In genomic region chr12:65663097-65663496, GRCh38 we compare ENCODE assay signal across 19 cellular contexts.
DNase-seq lines count a peak whose midpoint lies in the region; ATAC-seq, FAIRE-seq and TF ChIP-seq lines count a peak whose summit lies in the region.
"Had no signal": no experiment of that assay in that cellular context is flagged by ENCODE, and none has a peak within 500 bp of the region (broad histone marks: within the 10 kb centered on the region; RNA-seq: fewer than 3 reads in every experiment).

No MANE protein-coding gene starts in this region.

- H3K4me1 ChIP-seq in RWPE2 (ENCODE audit: insufficient read depth, poor library complexity, severe bottlenecking) (peaks cover 4% of the 10 kb centered on the region), astrocyte (ENCODE audit: insufficient read depth, low read length) (peaks cover 21% of the 10 kb centered on the region), mesenchymal stem cell (ENCODE audit: control insufficient read depth, insufficient read depth, low read depth, low read length) (no peaks in the 10 kb centered on the region), BE2C (no peaks in the 10 kb centered on the region)
- H3K4me1 ChIP-seq: Caco-2, HAP-1 had no signal

- no peak overlapping the region for H3K4me3 Mint-ChIP-seq in HFFc6
- H3K4me3 Mint-ChIP-seq in astrocyte (ENCODE audit: unreplicated experiment), result no peak overlapping the region
- H3K4me3 Mint-ChIP-seq: B cell; CD4-positive, CD25-positive, alpha-beta regulatory T cell had no signal

- no peak overlapping the region for H3K4ac ChIP-seq in mesenchymal stem cell (ENCODE audit: low read depth in 1 of 2, low read length in 2 of 2)

- H3K4me3 ChIP-seq in RWPE2 (ENCODE audit: severe bottlenecking) (no peak overlapping the region), astrocyte (ENCODE audit: insufficient read depth, low read depth, low read length) (no peak overlapping the region), mesenchymal stem cell (ENCODE audit: insufficient read depth in 1 of 2, low read depth in 1 of 2, low read length in 2 of 2) (no peak overlapping the region), BE2C (ENCODE audit: low read depth, low read length) (no peak overlapping the region)
- H3K4me3 ChIP-seq: HAP-1 had no signal

- no peaks in the 10 kb centered on the region for H3K79me2 ChIP-seq in astrocyte (ENCODE audit: insufficient read depth, low read length)

- H2BK12ac ChIP-seq in mesenchymal stem cell (ENCODE audit: low read length in 2 of 2), result no peak overlapping the region

- H3K27ac ChIP-seq in RWPE2 (ENCODE audit: poor library complexity, severe bottlenecking) (peak overlapping the region; percentile 8), astrocyte (ENCODE audit: low read depth, low read length) (peak overlapping the region; percentile 52), mesenchymal stem cell (ENCODE audit: low read length, poor library complexity, severe bottlenecking) (no peak overlapping the region)
- H3K27ac ChIP-seq: HL-60 had no signal

- peaks cover 15% of the 10 kb centered on the region for H3K9me3 Mint-ChIP-seq in HFFc6
- peaks cover 15% of the 10 kb centered on the region for H3K9me3 Mint-ChIP-seq in astrocyte (ENCODE audit: unreplicated experiment)

- H2BK120ac ChIP-seq in mesenchymal stem cell (ENCODE audit: low read depth, low read length), result no peak overlapping the region

- H3K36me3 ChIP-seq in RWPE2 (ENCODE audit: low read depth), result no peaks in the 10 kb centered on the region
- H3K36me3 ChIP-seq in astrocyte (ENCODE audit: insufficient read depth, low read length), result no peaks in the 10 kb centered on the region
- no peaks in the 10 kb centered on the region for H3K36me3 ChIP-seq in mesenchymal stem cell (ENCODE audit: control insufficient read depth in 1 of 2, insufficient read depth in 2 of 2, low read depth in 1 of 2, low read length in 2 of 2)
- H3K36me3 ChIP-seq in BE2C, result no peaks in the 10 kb centered on the region
- H3K36me3 ChIP-seq: HAP-1 had no signal

- no peak overlapping the region for H2AFZ ChIP-seq in astrocyte (ENCODE audit: low read depth, low read length)
- no peak overlapping the region for H2AFZ ChIP-seq in mesenchymal stem cell (ENCODE audit: low read depth, low read length)

- H4K20me1 ChIP-seq in astrocyte (ENCODE audit: insufficient read depth, low read length), result no peaks in the 10 kb centered on the region

- no peak overlapping the region for H4K8ac ChIP-seq in mesenchymal stem cell (ENCODE audit: low read length)

- H3K4me2 ChIP-seq in astrocyte (ENCODE audit: low read length) (no peak overlapping the region), mesenchymal stem cell (ENCODE audit: low read length, poor library complexity, severe bottlenecking) (no peak overlapping the region)

- H3K9me3 ChIP-seq in RWPE2 (ENCODE audit: severe bottlenecking) (no peaks in the 10 kb centered on the region), astrocyte (ENCODE audit: insufficient read depth, low read depth, low read length) (peaks cover 5% of the 10 kb centered on the region), mesenchymal stem cell (ENCODE audit: control insufficient read depth, low read length) (peaks cover 4% of the 10 kb centered on the region), BE2C (no peaks in the 10 kb centered on the region)
- H3K9me3 ChIP-seq: Caco-2, HAP-1 had no signal

- H3K27me3 Mint-ChIP-seq in HFFc6 (ENCODE audit: insufficient read depth) (no peaks in the 10 kb centered on the region; the same call in 1 of the 2 replicates), astrocyte (ENCODE audit: low read depth, unreplicated experiment) (no peaks in the 10 kb centered on the region)

- no peak overlapping the region for H4K91ac ChIP-seq in mesenchymal stem cell (ENCODE audit: low read length)

- no peak for DNase-seq in HFFc6
- DNase-seq in RWPE2 (ENCODE audit: low spot score), result no peak
- DNase-seq in astrocyte (ENCODE audit: low read depth), result no peak
- no peak for DNase-seq in mesenchymal stem cell
- no peak for DNase-seq in central memory CD4-positive, alpha-beta T cell
- DNase-seq in stimulated activated CD4-positive, alpha-beta T cell treated with anti-CD3 and anti-CD28 coated beads, Interleukin-4, amount 100 ng/mL, for 24 hours, result no peak
- no peak for DNase-seq in BE2C
- no peak for DNase-seq in activated gamma-delta T cell (lab: John Stamatoyannopoulos, UW)
- DNase-seq: C1 segment of cervical spinal cord; Caco-2; CD4-positive, CD25-positive, alpha-beta regulatory T cell; GDM1; KBM-7 had no signal

- H3K27me3 ChIP-seq in RWPE2 (ENCODE audit: insufficient read depth, poor library complexity, severe bottlenecking) (no peaks in the 10 kb centered on the region), astrocyte (ENCODE audit: insufficient read depth, low read length) (no peaks in the 10 kb centered on the region), mesenchymal stem cell (ENCODE audit: control insufficient read depth in 1 of 2, insufficient read depth in 1 of 2, low read length in 2 of 2) (no peaks in the 10 kb centered on the region), BE2C (no peaks in the 10 kb centered on the region)

- H3K23ac ChIP-seq in mesenchymal stem cell (ENCODE audit: low read length in 2 of 2), result no peak overlapping the region

- H3K36me3 Mint-ChIP-seq in HFFc6 (ENCODE audit: low read depth), result peaks cover 50% of the 10 kb centered on the region
- no peaks in the 10 kb centered on the region for H3K36me3 Mint-ChIP-seq in astrocyte (ENCODE audit: low read depth, unreplicated experiment)
- H3K36me3 Mint-ChIP-seq: CD4-positive, CD25-positive, alpha-beta regulatory T cell had no signal

- TF ChIP-seq CTCF in HFFc6 (IDR thresholded peaks at IDR 0.05) (no peak), RWPE2 (IDR thresholded peaks at IDR 0.05; ENCODE audit: poor library complexity, severe bottlenecking) (no peak), astrocyte (IDR thresholded peaks at IDR 0.05; ENCODE audit: insufficient read depth, low read depth, low read length) (no peak), BE2C (IDR thresholded peaks at IDR 0.05; ENCODE audit: low read depth, low read length) (no peak)

- H3K27ac Mint-ChIP-seq in HFFc6 (peak overlapping the region; percentile 80), astrocyte (ENCODE audit: unreplicated experiment) (no peak overlapping the region)
- H3K27ac Mint-ChIP-seq: B cell; CD4-positive, CD25-positive, alpha-beta regulatory T cell had no signal

- H2AK5ac ChIP-seq in mesenchymal stem cell (ENCODE audit: low read length, severe bottlenecking), result peak overlapping the region; percentile 16

- H3K9ac ChIP-seq in astrocyte (ENCODE audit: low read length) (peak overlapping the region; percentile 19), mesenchymal stem cell (ENCODE audit: low read length) (no peak overlapping the region)

- ATAC-seq in RWPE2 (ENCODE audit: low read depth), result no peak

- no peak overlapping the region for H2BK5ac ChIP-seq in mesenchymal stem cell (ENCODE audit: low read depth, low read length, poor library complexity, severe bottlenecking)

- H2BK15ac ChIP-seq in mesenchymal stem cell (ENCODE audit: low read depth, poor library complexity, severe bottlenecking), result no peak overlapping the region

- 93% methylated on average over 5 of the region's 5 CpGs for WGBS in mesenchymal stem cell

- no peak for FAIRE-seq in astrocyte (lab: Jason Lieb, UNC)
- FAIRE-seq: D721Med, GM12892, GM18507 had no signal

- H3K79me1 ChIP-seq in mesenchymal stem cell (replicated peaks; ENCODE audit: low read length, poor library complexity, severe bottlenecking), result no peaks in the 10 kb centered on the region

- H3K14ac ChIP-seq in mesenchymal stem cell (ENCODE audit: low read length in 2 of 2), result no peak overlapping the region

- peaks cover 69% of the 10 kb centered on the region for H3K4me1 Mint-ChIP-seq in HFFc6 (ENCODE audit: low read depth)
- peaks cover 24% of the 10 kb centered on the region for H3K4me1 Mint-ChIP-seq in astrocyte (ENCODE audit: low read depth, unreplicated experiment)
- H3K4me1 Mint-ChIP-seq: B cell had no signal

- no peak overlapping the region for H3K18ac ChIP-seq in mesenchymal stem cell (ENCODE audit: low read depth in 1 of 2, low read length in 2 of 2)
